In the genomic region with DNA sequence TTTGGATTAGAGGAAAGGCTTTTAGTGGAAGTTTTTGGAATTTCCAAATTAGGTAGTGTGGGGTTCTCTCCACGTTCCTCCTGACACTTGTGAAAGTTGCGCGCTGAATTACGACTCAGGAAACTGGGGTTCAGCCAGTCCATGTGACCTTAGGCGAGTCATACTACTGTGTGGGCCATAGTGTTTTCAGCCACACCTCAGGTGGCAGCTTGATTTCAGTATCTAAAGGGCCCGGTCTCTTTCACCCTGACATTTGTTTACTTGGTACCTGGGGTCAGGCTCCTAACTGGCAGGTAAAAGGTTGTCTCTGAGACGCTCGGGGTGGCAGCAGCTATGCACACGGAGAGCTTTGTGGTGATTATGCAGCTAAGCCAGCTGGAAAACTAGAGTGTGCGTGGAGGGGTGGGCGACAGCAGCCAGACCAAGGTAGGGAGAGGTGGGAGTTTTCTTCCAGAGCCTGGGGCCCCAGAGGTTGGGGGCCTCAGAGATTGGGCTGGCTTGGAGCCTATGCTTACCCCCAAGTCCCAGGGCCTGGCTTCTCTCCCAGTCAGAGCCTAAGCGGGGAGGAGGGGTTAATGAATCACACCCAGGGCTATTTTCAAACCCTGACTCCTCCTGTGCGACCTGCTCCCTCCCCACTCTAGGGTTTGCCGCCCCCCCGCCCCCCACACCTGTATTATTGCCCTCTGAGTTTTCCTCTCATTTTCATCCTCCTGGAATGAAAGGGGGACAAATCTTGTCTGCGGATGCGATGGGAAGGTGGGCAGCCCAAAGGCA, we compare ENCODE assay signal across 8 cellular contexts. TPM values are rescaled to one million over a fixed set of nuclear protein-coding genes. Genes with fewer than 3 reads are reported as not detected.
DNase-seq lines count a peak whose midpoint lies in the region; ATAC-seq, FAIRE-seq and TF ChIP-seq lines count a peak whose summit lies in the region.

No MANE protein-coding gene starts in this region.

- no peaks in the 10 kb centered on the region for H3K79me2 ChIP-seq in OCI-LY3 (ENCODE audit: low read length)

- H3K4me3 ChIP-seq in OCI-LY3 (ENCODE audit: low read length) = peak overlapping the region; percentile 92
- H3K4me3 ChIP-seq in fibroblast of pulmonary artery (replicated peaks; ENCODE audit: low read depth, low read length) = peak overlapping the region; percentile 59
- H3K4me3 ChIP-seq in psoas muscle = peak overlapping the region; percentile 85

- peaks cover 12% of the 10 kb centered on the region for H3K27me3 ChIP-seq in OCI-LY3 (ENCODE audit: low read depth, low read length)
- no peaks in the 10 kb centered on the region for H3K27me3 ChIP-seq in psoas muscle (ENCODE audit: insufficient read depth in 3 of 3, low read length in 2 of 3)

- H3K4me1 ChIP-seq in OCI-LY3 (ENCODE audit: low read length) = peaks cover 6% of the 10 kb centered on the region; the same call in 1 of the 2 replicates
- H3K4me1 ChIP-seq in psoas muscle = peaks cover 10% of the 10 kb centered on the region

- 28 to 48% (median 32%) methylated on average over 15 to 17 of the region's 17 CpGs for WGBS in psoas muscle, 3 donors

- intact Hi-C loops in psoas muscle (cut with DNase I) = no loop called here

- peak overlapping the region; percentile 52 for H3K9ac ChIP-seq in OCI-LY3 (ENCODE audit: low read length)

- peak; percentile 50 for ATAC-seq in GM19035 (IDR thresholded peaks at IDR 0.05; ENCODE audit: unreplicated experiment)
- ATAC-seq in psoas muscle = peak; percentile 49 to 70 (median 62)
- no peak for ATAC-seq in HG02938 (IDR thresholded peaks at IDR 0.05; ENCODE audit: unreplicated experiment)

- peak; percentile 13 for DNase-seq in fibroblast of pulmonary artery (ENCODE audit: low read depth)
- no peak for DNase-seq in psoas muscle
- DNase-seq in GM19239 (ENCODE audit: insufficient read length, low spot score) = no peak
- no peak for DNase-seq in SW480 (ENCODE audit: low spot score)
- no peak for DNase-seq in DMS53 treated with DMSO at 0.1 percent for 48 hours (lab: John Stamatoyannopoulos, UW; ENCODE audit: unreplicated experiment)

- H4K20me1 ChIP-seq in OCI-LY3 (ENCODE audit: insufficient read depth, low read length) = no peaks in the 10 kb centered on the region

- H2AFZ ChIP-seq in OCI-LY3 (ENCODE audit: low read depth, low read length) = peak overlapping the region; percentile 73; the same call in 1 of the 2 replicates

- H3K36me3 ChIP-seq in OCI-LY3 (replicated peaks; ENCODE audit: low read depth, low read length) = no peaks in the 10 kb centered on the region
- H3K36me3 ChIP-seq in psoas muscle (ENCODE audit: insufficient read depth in 1 of 2, low read depth in 1 of 2) = no peaks in the 10 kb centered on the region

- H3K9me3 ChIP-seq in OCI-LY3 (ENCODE audit: insufficient read depth, low read length) (no peaks in the 10 kb centered on the region), psoas muscle (no peaks in the 10 kb centered on the region)

- H3K27ac ChIP-seq in OCI-LY3 (ENCODE audit: low read length) (no peak overlapping the region), psoas muscle (peak overlapping the region; percentile 91)

- peak overlapping the region; percentile 91 for H3K4me2 ChIP-seq in OCI-LY3 (ENCODE audit: low read length)

- no peak for TF ChIP-seq CTCF in OCI-LY3 (IDR thresholded peaks at IDR 0.05; ENCODE audit: low read depth, low read length)
- TF ChIP-seq CTCF in fibroblast of pulmonary artery (IDR thresholded peaks at IDR 0.05; ENCODE audit: low read length, missing control alignments) = no peak
- TF ChIP-seq CTCF in psoas muscle (IDR thresholded peaks at IDR 0.05) = no peak

- no peak for FAIRE-seq in GM19239 (lab: Jason Lieb, UNC)

RNA-seq across cellular contexts. Expression of gene STARD8, which starts 47.2 kb away (rescaled TPM):
- 10 to 100 TPM in 2 of 4 donors, 1 to 10 TPM in 2; 8.2 to 15.8 (median 11.5) TPM for total RNA-seq in psoas muscle
- polyA plus RNA-seq in psoas muscle = 10 to 100 TPM in 1 of 3 donors, 1 to 10 TPM in 2; 4.2 to 25.8 (median 5.0) TPM
